3 cellular contexts compared by ENCODE assay signal in the genomic region with DNA sequence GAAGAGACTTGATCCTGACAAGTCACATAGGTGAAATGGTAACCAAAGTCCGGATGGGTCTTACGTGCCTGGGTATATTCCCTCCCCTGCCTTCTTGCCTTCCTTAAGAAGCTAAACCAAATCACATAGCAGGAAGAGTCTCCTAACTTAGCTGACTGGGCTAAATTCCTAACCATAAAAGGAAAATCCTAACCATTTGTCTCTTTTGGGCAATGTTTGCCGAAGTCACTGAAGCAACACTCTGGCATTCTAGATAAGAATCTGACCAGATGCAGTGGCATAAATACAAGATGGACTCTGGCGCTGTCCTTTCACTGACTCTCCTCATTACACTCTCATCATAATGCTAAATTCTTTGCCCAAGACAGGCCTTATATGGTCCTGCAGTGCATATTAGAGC.
TF ChIP-seq lines count a peak whose summit lies in the region.

No MANE protein-coding gene starts in this region.

TF ChIP-seq in HepG2, 621 proteins besides CTCF, POLR2A, EP300 and RAD21:
- TF ChIP-seq MAFK (conservative IDR thresholded peaks at IDR 0.05 in 1 of 2, IDR thresholded peaks at IDR 0.05 in 1 of 2; ENCODE audit: low read length in 2 of 2) (peak; percentile 3 to 35; a peak in 1 of 4 replicates), THYN1 (CRISPR knock-in tag; IDR thresholded peaks at IDR 0.05; ENCODE audit: borderline replicate concordance, low read depth) (no peak)
TF ChIP-seq in HepG2: peak in this region for 1.

TF ChIP-seq in H1, 55 proteins besides CTCF, POLR2A, EP300 and RAD21:
- no peak for TF ChIP-seq CTBP2 (IDR thresholded peaks at IDR 0.05; ENCODE audit: borderline replicate concordance, insufficient read depth, insufficient read length, low read length)
- no peak for TF ChIP-seq RFX5 (IDR thresholded peaks at IDR 0.05; ENCODE audit: borderline replicate concordance, low read depth, low read length)
- TF ChIP-seq, protein P1, sequence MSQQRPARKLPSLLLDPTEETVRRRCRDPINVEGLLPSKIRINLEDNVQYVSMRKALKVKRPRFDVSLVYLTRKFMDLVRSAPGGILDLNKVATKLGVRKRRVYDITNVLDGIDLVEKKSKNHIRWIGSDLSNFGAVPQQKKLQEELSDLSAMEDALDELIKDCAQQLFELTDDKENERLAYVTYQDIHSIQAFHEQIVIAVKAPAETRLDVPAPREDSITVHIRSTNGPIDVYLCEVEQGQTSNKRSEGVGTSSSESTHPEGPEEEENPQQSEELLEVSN (IDR thresholded peaks at IDR 0.05) = no peak
- no peak for TF ChIP-seq RBBP5 (IDR thresholded peaks at IDR 0.05; ENCODE audit: borderline replicate concordance, low read depth, low read length)
- no peak for TF ChIP-seq EZH2 (IDR thresholded peaks at IDR 0.05; ENCODE audit: low read depth, low read length, severe bottlenecking)
- peak; percentile 43; the same call in 1 of the 2 replicates for TF ChIP-seq SRF (IDR thresholded peaks at IDR 0.05; ENCODE audit: low read depth, low read length)

TF ChIP-seq in SK-N-SH, 30 proteins besides CTCF, POLR2A, EP300 and RAD21:
- no peak for TF ChIP-seq SIN3A (IDR thresholded peaks at IDR 0.05; ENCODE audit: borderline replicate concordance, low read depth, low read length)
- no peak for TF ChIP-seq MEF2A (IDR thresholded peaks at IDR 0.05; ENCODE audit: borderline replicate concordance, low read depth)
- TF ChIP-seq, protein P2, sequence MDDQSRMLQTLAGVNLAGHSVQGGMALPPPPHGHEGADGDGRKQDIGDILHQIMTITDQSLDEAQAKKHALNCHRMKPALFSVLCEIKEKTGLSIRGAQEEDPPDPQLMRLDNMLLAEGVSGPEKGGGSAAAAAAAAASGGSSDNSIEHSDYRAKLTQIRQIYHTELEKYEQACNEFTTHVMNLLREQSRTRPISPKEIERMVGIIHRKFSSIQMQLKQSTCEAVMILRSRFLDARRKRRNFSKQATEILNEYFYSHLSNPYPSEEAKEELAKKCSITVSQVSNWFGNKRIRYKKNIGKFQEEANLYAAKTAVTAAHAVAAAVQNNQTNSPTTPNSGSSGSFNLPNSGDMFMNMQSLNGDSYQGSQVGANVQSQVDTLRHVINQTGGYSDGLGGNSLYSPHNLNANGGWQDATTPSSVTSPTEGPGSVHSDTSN (IDR thresholded peaks at IDR 0.05) = no peak
- TF ChIP-seq YY1 (IDR thresholded peaks at IDR 0.05; ENCODE audit: low read depth) = no peak
- no peak for TF ChIP-seq MXI1 (IDR thresholded peaks at IDR 0.05; ENCODE audit: low read depth, low read length)
